1 cellular context compared by ENCODE assay signal in genomic region chr17:58184308-58184985, GRCh38.
TF ChIP-seq lines count a peak whose summit lies in the region.

No MANE protein-coding gene starts in this region.

TF ChIP-seq in K562, 482 proteins besides CTCF, POLR2A, EP300 and RAD21 (continued from another document and continues in another):
- TF ChIP-seq ZMIZ1 (IDR thresholded peaks at IDR 0.05; ENCODE audit: low read depth in 2 of 2, low read length in 2 of 2): no peak
- TF ChIP-seq HCFC1 (IDR thresholded peaks at IDR 0.05; ENCODE audit: low read depth, low read length): no peak
- no peak for TF ChIP-seq ID3 (CRISPR knock-in tag; IDR thresholded peaks at IDR 0.05)
- 0 out of 2 replicates have a peak, but pooled peaks have one; percentile 17 for TF ChIP-seq ID3 (tag; IDR thresholded peaks at IDR 0.05)
- no peak for TF ChIP-seq PHF21A (IDR thresholded peaks at IDR 0.05; ENCODE audit: borderline replicate concordance, low read depth)
- no peak for TF ChIP-seq RHOXF2B (CRISPR knock-in tag; conservative IDR thresholded peaks at IDR 0.05)
- TF ChIP-seq RBM15 (IDR thresholded peaks at IDR 0.05; ENCODE audit: insufficient read depth, low read length): no peak
- no peak for TF ChIP-seq KDM1A (IDR thresholded peaks at IDR 0.05)
- peak; percentile 51; the same call in 1 of the 2 replicates for TF ChIP-seq ZNF347 (CRISPR knock-in tag; IDR thresholded peaks at IDR 0.05; ENCODE audit: low read depth)
- no peak for TF ChIP-seq SRSF1 (IDR thresholded peaks at IDR 0.05; ENCODE audit: low read depth, low read length)
- no peak for TF ChIP-seq BACH1 (tag; IDR thresholded peaks at IDR 0.05)
- no peak for TF ChIP-seq DLX4 (CRISPR knock-in tag; IDR thresholded peaks at IDR 0.05)
- no peak for TF ChIP-seq IRF9 (tag; IDR thresholded peaks at IDR 0.05)
- no peak for TF ChIP-seq TGIF2 (CRISPR knock-in tag; IDR thresholded peaks at IDR 0.05)
- TF ChIP-seq MTF1 (CRISPR knock-in tag; IDR thresholded peaks at IDR 0.05; ENCODE audit: borderline replicate concordance): no peak
- TF ChIP-seq GABPB2 (CRISPR knock-in tag; conservative IDR thresholded peaks at IDR 0.05): no peak
- no peak for TF ChIP-seq ZNF507 (tag; conservative IDR thresholded peaks at IDR 0.05)
- peak; percentile 69 for TF ChIP-seq NFE2 (IDR thresholded peaks at IDR 0.05; ENCODE audit: low read depth)
- no peak for TF ChIP-seq TRIM28 (IDR thresholded peaks at IDR 0.05)
- no peak for TF ChIP-seq MLLT1 (IDR thresholded peaks at IDR 0.05)
- 0 out of 4 replicates have a peak, but pooled peaks of 1 of the 2 experiments have one; percentile 36 for TF ChIP-seq UBTF (IDR thresholded peaks at IDR 0.05; ENCODE audit: borderline replicate concordance in 1 of 2, low read depth in 2 of 2, low read length in 2 of 2)
- no peak for TF ChIP-seq ZNF717 (CRISPR knock-in tag; IDR thresholded peaks at IDR 0.05)
- TF ChIP-seq ZNF217 (CRISPR knock-in tag; IDR thresholded peaks at IDR 0.05): no peak
- TF ChIP-seq E2F6 (IDR thresholded peaks at IDR 0.05; ENCODE audit: borderline replicate concordance in 1 of 2, extremely low read depth in 1 of 2, insufficient read depth in 1 of 2, insufficient read length in 1 of 2, low read depth in 1 of 2, low read length in 1 of 2, poor library complexity in 1 of 2, severe bottlenecking in 1 of 2): peak in 1 of 2 experiments; percentile 55
- no peak for TF ChIP-seq TAF9B (IDR thresholded peaks at IDR 0.05; ENCODE audit: partially characterized antibody)
- TF ChIP-seq POLR2AphosphoS5 (IDR thresholded peaks at IDR 0.05; ENCODE audit: control insufficient read depth, insufficient read depth, low read depth, low read length): no peak
- no peak for TF ChIP-seq HNRNPLL (IDR thresholded peaks at IDR 0.05; ENCODE audit: low read depth, low read length, poor library complexity, severe bottlenecking)
- TF ChIP-seq KAT8 (IDR thresholded peaks at IDR 0.05; ENCODE audit: low read depth): no peak
- TF ChIP-seq ZNF583 (CRISPR knock-in tag; IDR thresholded peaks at IDR 0.05): 0 out of 2 replicates have a peak, but pooled peaks have one; percentile 17
- no peak for TF ChIP-seq GABPB1 (CRISPR knock-in tag; IDR thresholded peaks at IDR 0.05)
- no peak for TF ChIP-seq NCOA2 (IDR thresholded peaks at IDR 0.05; ENCODE audit: partially characterized antibody in 2 of 2)
- peak; percentile 20 to 43; a peak in 1 of 4 replicates for TF ChIP-seq MNT (conservative IDR thresholded peaks at IDR 0.05)
- no peak for TF ChIP-seq MTA1 (IDR thresholded peaks at IDR 0.05; ENCODE audit: borderline replicate concordance)
- TF ChIP-seq SMARCC2 (IDR thresholded peaks at IDR 0.05; ENCODE audit: low read depth): no peak
- TF ChIP-seq ILF3 (IDR thresholded peaks at IDR 0.05; ENCODE audit: borderline replicate concordance): no peak
- 0 out of 2 replicates have a peak, but pooled peaks have one; percentile 40 for TF ChIP-seq JUNB (CRISPR knock-in tag; conservative IDR thresholded peaks at IDR 0.05)
- no peak for TF ChIP-seq SMARCB1 (IDR thresholded peaks at IDR 0.05; ENCODE audit: insufficient read length, low read depth)
- no peak for TF ChIP-seq TSC22D4 (tag; IDR thresholded peaks at IDR 0.05)
- no peak for TF ChIP-seq STAT5B (CRISPR knock-in tag; IDR thresholded peaks at IDR 0.05)
- no peak for TF ChIP-seq IRF2 (CRISPR knock-in tag; IDR thresholded peaks at IDR 0.05)
- no peak for TF ChIP-seq HMG20B (CRISPR knock-in tag; IDR thresholded peaks at IDR 0.05)
- TF ChIP-seq CBX3 (IDR thresholded peaks at IDR 0.05; ENCODE audit: borderline replicate concordance in 1 of 2, low read length in 2 of 2): no peak
- TF ChIP-seq ZNF76 (CRISPR knock-in tag; IDR thresholded peaks at IDR 0.05; ENCODE audit: borderline replicate concordance): peak; percentile 14; the same call in 1 of the 2 replicates
- TF ChIP-seq RBM25 (IDR thresholded peaks at IDR 0.05; ENCODE audit: low read depth, low read length, severe bottlenecking): no peak
- TF ChIP-seq JUND (IDR thresholded peaks at IDR 0.05; ENCODE audit: borderline replicate concordance, low read depth, low read length): peak; percentile 82
- peak; percentile 78; the same call in 1 of the 3 replicates for TF ChIP-seq JUND (tag; IDR thresholded peaks at IDR 0.05; ENCODE audit: borderline replicate concordance, low read depth, low read length)
- TF ChIP-seq SMAD2 (IDR thresholded peaks at IDR 0.05; ENCODE audit: low read depth, low read length): no peak
- TF ChIP-seq WHSC1 (IDR thresholded peaks at IDR 0.05; ENCODE audit: low read length): no peak
- TF ChIP-seq EGR1 (conservative IDR thresholded peaks at IDR 0.05): no peak
- no peak for TF ChIP-seq ZNF785 (CRISPR knock-in tag; IDR thresholded peaks at IDR 0.05)
- TF ChIP-seq LEF1 (IDR thresholded peaks at IDR 0.05): no peak
- TF ChIP-seq SP2 (IDR thresholded peaks at IDR 0.05; ENCODE audit: extremely low read depth, low read depth, low read length, poor library complexity, severe bottlenecking): no peak
- TF ChIP-seq SETDB1 (IDR thresholded peaks at IDR 0.05; ENCODE audit: low read length): no peak
- no peak for TF ChIP-seq ZNF23 (CRISPR knock-in tag; IDR thresholded peaks at IDR 0.05)
- no peak for TF ChIP-seq FOXK2 (conservative IDR thresholded peaks at IDR 0.05 in 1 of 2, IDR thresholded peaks at IDR 0.05 in 1 of 2; ENCODE audit: low read depth in 2 of 2)
- no peak for TF ChIP-seq ARID3A (IDR thresholded peaks at IDR 0.05; ENCODE audit: borderline replicate concordance, low read depth, low read length)
- TF ChIP-seq HSF4 (CRISPR knock-in tag; IDR thresholded peaks at IDR 0.05; ENCODE audit: borderline replicate concordance): no peak
- no peak for TF ChIP-seq NUFIP1 (IDR thresholded peaks at IDR 0.05; ENCODE audit: partially characterized antibody)
- peak; percentile 17; the same call in 1 of the 2 replicates for TF ChIP-seq ZNF239 (CRISPR knock-in tag; IDR thresholded peaks at IDR 0.05)
